20 cellular contexts compared by ENCODE assay signal in the genomic region with DNA sequence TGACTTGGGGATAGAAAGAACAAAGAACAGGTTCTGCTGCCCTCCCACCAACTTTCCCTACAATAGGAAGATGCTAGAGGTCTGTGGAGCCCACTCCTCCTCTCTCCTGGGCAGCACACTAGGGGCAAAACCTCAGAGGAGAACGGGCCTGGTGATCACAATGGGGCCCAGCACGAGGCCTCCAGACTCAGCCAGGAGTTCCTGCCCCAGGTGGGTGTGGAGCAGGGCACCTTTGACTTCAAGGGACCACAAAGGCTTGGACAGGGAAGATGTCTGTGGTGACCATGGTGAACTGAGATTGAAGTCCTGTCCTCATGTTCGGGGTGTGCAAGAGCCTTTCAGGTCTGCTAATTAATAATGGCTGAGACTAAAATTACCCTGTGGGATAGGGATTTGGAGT.
"Had no signal": no experiment of that assay in that cellular context is flagged by ENCODE, and none has a peak within 500 bp of the region (broad histone marks: within the 10 kb centered on the region; RNA-seq: fewer than 3 reads in every experiment).

No MANE protein-coding gene starts in this region.

- H3K4me3 Mint-ChIP-seq: effector memory CD8-positive, alpha-beta T cell; naive thymus-derived CD4-positive, alpha-beta T cell; nephron progenitor cell; stimulated activated naive B cell treated with anti-CD40 and anti-IgM and Interleukin-4, amounts not matched to agents 10 μg/mL and 1 μg/mL and 100 μg/mL, for 72 hours; stimulated activated naive CD8-positive, alpha-beta T cell treated with anti-CD3 and anti-CD28 coated beads, Interleukin-15, amount 100 ng/mL, for 72 hours had no signal

- H3K36me3 ChIP-seq: esophagus squamous epithelium, gastroesophageal sphincter, neutrophil, right atrium auricular region, thoracic aorta, transverse colon had no signal

- H3K27me3 ChIP-seq: esophagus squamous epithelium, gastroesophageal sphincter, neutrophil, right atrium auricular region, transverse colon had no signal

- H3K27me3 Mint-ChIP-seq: stimulated activated naive CD8-positive, alpha-beta T cell treated with anti-CD3 and anti-CD28 coated beads, Interleukin-15, amount 100 ng/mL, for 72 hours had no signal

- H3K27ac ChIP-seq: esophagus squamous epithelium, gastroesophageal sphincter, neutrophil, right atrium auricular region, thoracic aorta, transverse colon had no signal

- H3K9me3 Mint-ChIP-seq: effector memory CD8-positive, alpha-beta T cell; naive thymus-derived CD4-positive, alpha-beta T cell; nephron progenitor cell; stimulated activated naive B cell treated with anti-CD40 and anti-IgM and Interleukin-4, amounts not matched to agents 10 μg/mL and 1 μg/mL and 100 μg/mL, for 72 hours; stimulated activated naive CD8-positive, alpha-beta T cell treated with anti-CD3 and anti-CD28 coated beads, Interleukin-15, amount 100 ng/mL, for 72 hours had no signal

- H3K4me3 ChIP-seq: esophagus squamous epithelium, gastroesophageal sphincter, lung, right atrium auricular region, thoracic aorta, transverse colon had no signal

- H3K27ac Mint-ChIP-seq: effector memory CD8-positive, alpha-beta T cell; naive thymus-derived CD4-positive, alpha-beta T cell; nephron progenitor cell; stimulated activated naive B cell treated with anti-CD40 and anti-IgM and Interleukin-4, amounts not matched to agents 10 μg/mL and 1 μg/mL and 100 μg/mL, for 72 hours had no signal

- H3K36me3 Mint-ChIP-seq: naive thymus-derived CD4-positive, alpha-beta T cell; stimulated activated naive B cell treated with anti-CD40 and anti-IgM and Interleukin-4, amounts not matched to agents 10 μg/mL and 1 μg/mL and 100 μg/mL, for 72 hours had no signal

- DNase-seq: effector memory CD8-positive, alpha-beta T cell; esophagus squamous epithelium; foreskin fibroblast; kidney; left colon; left ventricle myocardium superior; mesenchymal stem cell; naive thymus-derived CD4-positive, alpha-beta T cell; nephron progenitor cell; posterior cingulate gyrus; small intestine; stimulated activated CD4-positive, alpha-beta T cell treated with anti-CD3 and anti-CD28 coated beads, Interleukin-4, amount 100 ng/mL, for 4 hours; stimulated activated naive B cell treated with anti-CD40 and anti-IgM and Interleukin-4, amounts not matched to agents 10 μg/mL and 1 μg/mL and 100 μg/mL, for 72 hours; stimulated activated naive CD8-positive, alpha-beta T cell treated with anti-CD3 and anti-CD28 coated beads, Interleukin-15, amount 100 ng/mL, for 72 hours; transverse colon had no signal

- H3K4me1 Mint-ChIP-seq: stimulated activated naive B cell treated with anti-CD40 and anti-IgM and Interleukin-4, amounts not matched to agents 10 μg/mL and 1 μg/mL and 100 μg/mL, for 72 hours; stimulated activated naive CD8-positive, alpha-beta T cell treated with anti-CD3 and anti-CD28 coated beads, Interleukin-15, amount 100 ng/mL, for 72 hours had no signal

- H3K9me3 ChIP-seq: esophagus squamous epithelium, gastroesophageal sphincter, neutrophil, right atrium auricular region, thoracic aorta, transverse colon had no signal
